1 cellular context compared by ENCODE assay signal in genomic region chr2:38789689-38790088, GRCh38.
TF ChIP-seq lines count a peak whose summit lies in the region.

No MANE protein-coding gene starts in this region.

TF ChIP-seq in HepG2, 621 proteins besides CTCF, POLR2A, EP300 and RAD21 (continues in another document):
- TF ChIP-seq ZNF674 (CRISPR knock-in tag; IDR thresholded peaks at IDR 0.05; ENCODE audit: low read depth) (no peak), ZNF597 (CRISPR knock-in tag; IDR thresholded peaks at IDR 0.05) (no peak), KDM1A (CRISPR knock-in tag; IDR thresholded peaks at IDR 0.05) (no peak), KLF15 (CRISPR knock-in tag; IDR thresholded peaks at IDR 0.05; ENCODE audit: borderline replicate concordance) (no peak), ZSCAN5A (CRISPR knock-in tag; IDR thresholded peaks at IDR 0.05; ENCODE audit: borderline replicate concordance) (no peak), ZNF646 (CRISPR knock-in tag; IDR thresholded peaks at IDR 0.05) (peak; percentile 51; the same call in 1 of the 2 replicates), ZNF770 (CRISPR knock-in tag; IDR thresholded peaks at IDR 0.05) (0 out of 2 replicates have a peak, but pooled peaks have one; percentile 27), ZBTB4 (CRISPR knock-in tag; IDR thresholded peaks at IDR 0.05; ENCODE audit: borderline replicate concordance) (no peak), ARID2 (CRISPR knock-in tag; IDR thresholded peaks at IDR 0.05; ENCODE audit: borderline replicate concordance) (no peak), ZNF407 (CRISPR knock-in tag; IDR thresholded peaks at IDR 0.05; ENCODE audit: not compliant biosample characterization) (no peak), HIC2 (CRISPR knock-in tag; IDR thresholded peaks at IDR 0.05; ENCODE audit: low read depth) (no peak), ZNF317 (CRISPR knock-in tag; IDR thresholded peaks at IDR 0.05) (no peak), NRL (CRISPR knock-in tag; IDR thresholded peaks at IDR 0.05; ENCODE audit: borderline replicate concordance) (no peak), JDP2 (CRISPR knock-in tag; IDR thresholded peaks at IDR 0.05; ENCODE audit: borderline replicate concordance) (no peak), NCOR1 (IDR thresholded peaks at IDR 0.05; ENCODE audit: borderline replicate concordance, low read length) (peak; percentile 53; the same call in 1 of the 2 replicates), ZNF567 (CRISPR knock-in tag; IDR thresholded peaks at IDR 0.05; ENCODE audit: borderline replicate concordance) (no peak), NR1H2 (CRISPR knock-in tag; IDR thresholded peaks at IDR 0.05; ENCODE audit: borderline replicate concordance, low read depth) (no peak), SP2 (CRISPR knock-in tag; IDR thresholded peaks at IDR 0.05) (no peak)
